Comparison of ENCODE assay signal across 9 cellular contexts in genomic region chr7:101125989-101126650, GRCh38. TPM values are rescaled to one million over a fixed set of nuclear protein-coding genes. Genes with fewer than 3 reads are reported as not detected.
DNase-seq lines count a peak whose midpoint lies in the region; ATAC-seq and TF ChIP-seq lines count a peak whose summit lies in the region.
"Had no signal": no experiment of that assay in that cellular context is flagged by ENCODE, and none has a peak within 500 bp of the region (broad histone marks: within the 10 kb centered on the region; RNA-seq: fewer than 3 reads in every experiment).

No MANE protein-coding gene starts in this region.

- H3K36me3 ChIP-seq in right atrium auricular region (peaks cover 11% of the 10 kb centered on the region), smooth muscle cell (ENCODE audit: low read depth) (peaks cover 6% of the 10 kb centered on the region)

- peak overlapping the region; percentile 47 for H3K4me3 Mint-ChIP-seq in activated B cell treated with CpG ODN at 0.5 μM for 24 hours

- TF ChIP-seq CTCF in activated B cell treated with CpG ODN at 0.5 μM for 24 hours (IDR thresholded peaks at IDR 0.05) (no peak), right atrium auricular region (IDR thresholded peaks at IDR 0.05) (no peak), smooth muscle cell (IDR thresholded peaks at IDR 0.05; ENCODE audit: borderline replicate concordance, insufficient read depth, poor library complexity, severe bottlenecking) (no peak)

- H4K20me1 ChIP-seq in smooth muscle cell (ENCODE audit: low read depth): peaks cover 39% of the 10 kb centered on the region

- 48% methylated on average over 15 of the region's 15 CpGs for WGBS in smooth muscle cell (ENCODE audit: low lambda C conversion rate)

- H3K9me3 Mint-ChIP-seq in activated B cell treated with CpG ODN at 0.5 μM for 24 hours: no peaks in the 10 kb centered on the region

- DNase-seq in activated B cell treated with CpG ODN at 0.5 μM for 24 hours (no peak), right atrium auricular region (ENCODE audit: low spot score) (peak; percentile 81), smooth muscle cell (lab: John Stamatoyannopoulos, UW; ENCODE audit: unreplicated experiment) (no peak)
- DNase-seq in activated CD8-positive, alpha-beta memory T cell treated with anti-CD3 and anti-CD28 coated beads for 24 hours: no peak

- H3K9me3 ChIP-seq in right atrium auricular region (no peaks in the 10 kb centered on the region), smooth muscle cell (replicated peaks; ENCODE audit: low read depth) (no peaks in the 10 kb centered on the region)

- peak overlapping the region; percentile 88 for H3K4me2 ChIP-seq in smooth muscle cell

- H3K4me1 ChIP-seq in right atrium auricular region: peaks cover 0 to 75% of the 10 kb centered on the region in 2 donors
- H3K4me1 ChIP-seq in smooth muscle cell (ENCODE audit: low read depth): peaks cover 20% of the 10 kb centered on the region

- peaks cover 14% of the 10 kb centered on the region for H3K79me2 ChIP-seq in smooth muscle cell (ENCODE audit: low read depth)

- H3K9ac ChIP-seq in smooth muscle cell (ENCODE audit: low read depth): peak overlapping the region; percentile 96

- peaks cover 58% of the 10 kb centered on the region for H3F3A ChIP-seq in smooth muscle cell (ENCODE audit: low read depth)

- CTCF ChIA-PET in activated B cell treated with CpG ODN at 0.5 μM for 24 hours (lab: Charles Lee): interaction anchor here (1.1 to 1.9 kb wide), 3 partner anchors 16 to 66 kb away, joined by 3 to 6 read pairs (median 4); no protein-coding TSS in a partner anchor

- peak overlapping the region in 1 of 2 donors; percentile 36 for H3K4me3 ChIP-seq in right atrium auricular region
- H3K4me3 ChIP-seq in smooth muscle cell: no peak overlapping the region
- H3K4me3 ChIP-seq: SK-N-MC had no signal

- POLR2A ChIA-PET in activated B cell treated with CpG ODN at 0.5 μM for 24 hours (lab: Charles Lee): interaction anchor here (0.6 to 1.1 kb wide), 2 partner anchors 41 to 236 kb away, joined by 5 to 15 read pairs; partner anchors contain the start of genes TRIM56 and UFSP1

- no peak overlapping the region for H2AFZ ChIP-seq in smooth muscle cell (ENCODE audit: low read depth)

- ATAC-seq in GM18907 (IDR thresholded peaks at IDR 0.05; ENCODE audit: unreplicated experiment): peak; percentile 72
- ATAC-seq in HG03342 (IDR thresholded peaks at IDR 0.05; ENCODE audit: unreplicated experiment): peak; percentile 60
- ATAC-seq in activated B cell treated with CpG ODN at 0.5 μM for 24 hours (ENCODE audit: low read depth): peak; percentile 56
- no peak for ATAC-seq in GM18519 (IDR thresholded peaks at IDR 0.05; ENCODE audit: low FRiP score, unreplicated experiment)
- ATAC-seq in HG02759 (IDR thresholded peaks at IDR 0.05; ENCODE audit: unreplicated experiment): no peak

- no peaks in the 10 kb centered on the region for H3K36me3 Mint-ChIP-seq in activated B cell treated with CpG ODN at 0.5 μM for 24 hours (ENCODE audit: low read depth)

- H3K27me3 ChIP-seq in right atrium auricular region (no peaks in the 10 kb centered on the region), smooth muscle cell (ENCODE audit: low read depth) (no peaks in the 10 kb centered on the region)

- H3K4me1 Mint-ChIP-seq in activated B cell treated with CpG ODN at 0.5 μM for 24 hours: peaks cover 47% of the 10 kb centered on the region

- peaks cover 20% of the 10 kb centered on the region for H3K27me3 Mint-ChIP-seq in activated B cell treated with CpG ODN at 0.5 μM for 24 hours

- no peak overlapping the region for H3K27ac Mint-ChIP-seq in activated B cell treated with CpG ODN at 0.5 μM for 24 hours

- intact Hi-C loops in activated B cell treated with CpG ODN at 0.5 μM for 24 hours (cut with micrococcal nuclease): no loop called here

- H3K27ac ChIP-seq in right atrium auricular region (peak overlapping the region; percentile 77 to 79), smooth muscle cell (ENCODE audit: low read depth) (peak overlapping the region; percentile 100)
- H3K27ac ChIP-seq: SK-N-MC had no signal

RNA-seq across cellular contexts. Expression of gene SERPINE1, which starts 0.8 kb away (rescaled TPM):
- total RNA-seq in activated B cell treated with CpG ODN at 0.5 μM for 24 hours (not detected in 2 replicates), right atrium auricular region (10 to 100 TPM; 28.0 to 40.8 TPM), smooth muscle cell (387 and 435 TPM in 2 replicates)
- 460 and 495 TPM in 2 replicates for polyA plus RNA-seq in smooth muscle cell

RNA-seq across cellular contexts. Expression of gene AP1S1, which starts 28.2 kb away (rescaled TPM):
- total RNA-seq in activated B cell treated with CpG ODN at 0.5 μM for 24 hours (19.2 and 22.7 TPM in 2 replicates), right atrium auricular region (10 to 100 TPM; 16.1 to 18.8 TPM), smooth muscle cell (104 and 105 TPM in 2 replicates)
- polyA plus RNA-seq in smooth muscle cell: 44.0 and 51.2 TPM in 2 replicates

RNA-seq across cellular contexts. Expression of gene VGF, which starts 39.2 kb away (rescaled TPM):
- total RNA-seq in activated B cell treated with CpG ODN at 0.5 μM for 24 hours (0.07 and 0.11 TPM in 2 replicates), right atrium auricular region (not detected), smooth muscle cell (0.85 TPM in 1 of 2 replicates, not detected in the other)
- 0.20 and 0.25 TPM in 2 replicates for polyA plus RNA-seq in smooth muscle cell

RNA-seq across cellular contexts. Expression of gene TRIM56, which starts 40.8 kb away (rescaled TPM):
- total RNA-seq in activated B cell treated with CpG ODN at 0.5 μM for 24 hours (53.0 and 57.5 TPM in 2 replicates), right atrium auricular region (10 to 100 TPM; 10.2 to 15.2 TPM), smooth muscle cell (2.5 and 5.4 TPM in 2 replicates)
- polyA plus RNA-seq in smooth muscle cell: 11.0 and 11.2 TPM in 2 replicates

RNA-seq across cellular contexts. Expression of gene NAT16, which starts 54.0 kb away (rescaled TPM):
- not detected in 2 replicates for total RNA-seq in activated B cell treated with CpG ODN at 0.5 μM for 24 hours
- not detected for total RNA-seq in right atrium auricular region
- total RNA-seq in smooth muscle cell: not detected in 2 replicates
- polyA plus RNA-seq in smooth muscle cell: not detected in 2 replicates

Comparison
In these comparisons a context has a peak if more than half of its experiments do, and no peak if none do; other contexts are left out.
1. ATAC-seq: peak in GM18907 (single experiment), HG03342 (single experiment) and activated B cell treated with CpG ODN at 0.5 μM for 24 hours (single experiment); none in GM18519 (single experiment) and HG02759 (single experiment).
2. RNA of gene SERPINE1, which starts 0.8 kb away (total RNA-seq): 387 to 435 TPM in smooth muscle cell and 28.0 to 40.8 TPM in right atrium auricular region; not detected in activated B cell treated with CpG ODN at 0.5 μM for 24 hours; every median in the first group is over 10 times any median in the second.